ENCODE assay signal across 8 cellular contexts in the genomic region with DNA sequence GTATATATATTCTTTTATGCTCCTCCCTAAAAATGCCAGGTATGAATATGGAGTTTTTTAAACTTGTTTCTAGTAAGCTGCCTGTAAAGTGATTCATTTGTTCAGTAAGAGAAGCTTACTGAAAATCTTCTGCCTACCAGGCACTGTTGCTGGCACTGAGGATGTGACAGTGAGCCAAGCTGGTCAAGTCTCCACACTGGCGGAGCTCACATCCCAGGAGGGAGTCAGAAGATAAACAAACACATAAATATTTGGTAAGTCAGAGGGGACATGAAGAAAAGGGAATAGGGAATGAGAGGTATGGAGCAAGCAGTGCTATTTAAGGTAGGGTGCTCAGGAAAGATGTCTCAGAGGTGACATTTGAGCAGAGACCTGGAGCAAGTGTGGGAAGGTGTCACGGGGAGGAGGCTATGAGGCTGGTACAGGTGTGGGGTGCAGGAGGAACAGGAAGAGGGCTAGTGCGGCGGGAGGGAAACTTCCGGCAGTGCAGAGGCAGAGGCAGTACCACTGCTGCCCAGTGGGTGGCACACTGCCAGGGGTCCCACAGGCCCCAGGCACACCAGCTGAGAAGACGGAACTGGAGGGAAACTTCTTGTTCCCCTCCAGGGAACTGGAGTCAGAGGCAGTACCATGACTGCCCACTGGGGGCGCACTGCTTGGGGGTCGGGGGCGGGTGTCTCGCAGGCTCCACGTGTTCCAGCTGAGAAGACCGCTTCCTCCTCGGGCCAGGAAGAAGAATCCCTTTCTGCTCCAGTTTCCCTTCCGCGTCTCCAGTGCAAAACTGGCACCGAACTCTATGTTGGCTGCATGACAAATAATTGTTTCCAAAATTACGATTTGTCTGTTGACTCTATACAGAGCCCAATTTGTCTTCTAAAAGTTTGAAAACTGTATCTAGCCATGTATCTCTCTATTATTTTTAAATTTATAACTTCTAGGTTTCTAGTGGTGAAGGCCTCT.
A peak's percentile ranks its signal among the peaks of the same experiment; 100 is the strongest.
DNase-seq lines count a peak whose midpoint lies in the region; ATAC-seq and TF ChIP-seq lines count a peak whose summit lies in the region.

No MANE protein-coding gene starts in this region.

- 54 to 63% methylated on average over 17 of the region's 17 CpGs for WGBS in lung, 2 donors

- H3K9me3 ChIP-seq in lung (ENCODE audit: control insufficient read depth in 2 of 2, insufficient read depth in 1 of 2, low read length in 1 of 2): no peaks in the 10 kb centered on the region

- no peaks in the 10 kb centered on the region for H3K36me3 ChIP-seq in lung (ENCODE audit: control insufficient read depth in 2 of 2, insufficient read depth in 2 of 2, low read length in 2 of 2)

- no peaks in the 10 kb centered on the region for H3K27me3 ChIP-seq in lung (ENCODE audit: control insufficient read depth, insufficient read depth)

- ATAC-seq in HG03175 (IDR thresholded peaks at IDR 0.05; ENCODE audit: unreplicated experiment): peak; percentile 85
- ATAC-seq in lung (ENCODE audit: insufficient read depth, low FRiP score): peak; percentile 41
- ATAC-seq in stimulated activated memory B cell treated with anti-CD40 and anti-IgM and Interleukin-4, amounts not matched to agents 10 μg/mL and 1 μg/mL and 100 μg/mL, for 72 hours: no peak

- TF ChIP-seq CTCF in GM12873 (IDR thresholded peaks at IDR 0.05; ENCODE audit: insufficient read depth, low read depth, low read length, missing control alignments): peak; percentile 84
- no peak for TF ChIP-seq CTCF in lung (IDR thresholded peaks at IDR 0.05; ENCODE audit: control extremely low read depth, extremely low read depth)

- no peaks in the 10 kb centered on the region for H3K27me3 Mint-ChIP-seq in stimulated activated memory B cell treated with anti-CD40 and anti-IgM and Interleukin-4, amounts not matched to agents 10 μg/mL and 1 μg/mL and 100 μg/mL, for 72 hours

- no peak overlapping the region for H3K4me3 Mint-ChIP-seq in stimulated activated memory B cell treated with anti-CD40 and anti-IgM and Interleukin-4, amounts not matched to agents 10 μg/mL and 1 μg/mL and 100 μg/mL, for 72 hours

- peaks cover 6% of the 10 kb centered on the region for H3K4me1 Mint-ChIP-seq in stimulated activated memory B cell treated with anti-CD40 and anti-IgM and Interleukin-4, amounts not matched to agents 10 μg/mL and 1 μg/mL and 100 μg/mL, for 72 hours

- H3K4me1 ChIP-seq in lung (ENCODE audit: control insufficient read depth in 2 of 2, insufficient read depth in 2 of 2, low read length in 2 of 2): peaks cover 0 to 1% of the 10 kb centered on the region in 2 donors

- DNase-seq in 8988T: peak; percentile 45
- peak; percentile 21 to 25 for DNase-seq in activated CD4-positive, alpha-beta T cell treated with anti-CD3 and anti-CD28 coated beads, Interleukin-2, amount 50 U/mL, for 48 hours
- no peak for DNase-seq in lung (ENCODE audit: low spot score)
- DNase-seq in ureter (ENCODE audit: low spot score): no peak
- DNase-seq in NCI-H146 (lab: John Stamatoyannopoulos, UW): no peak

- peaks cover 5% of the 10 kb centered on the region for H3K9me3 Mint-ChIP-seq in stimulated activated memory B cell treated with anti-CD40 and anti-IgM and Interleukin-4, amounts not matched to agents 10 μg/mL and 1 μg/mL and 100 μg/mL, for 72 hours

- no peak overlapping the region for H3K27ac Mint-ChIP-seq in stimulated activated memory B cell treated with anti-CD40 and anti-IgM and Interleukin-4, amounts not matched to agents 10 μg/mL and 1 μg/mL and 100 μg/mL, for 72 hours

- H3K36me3 Mint-ChIP-seq in stimulated activated memory B cell treated with anti-CD40 and anti-IgM and Interleukin-4, amounts not matched to agents 10 μg/mL and 1 μg/mL and 100 μg/mL, for 72 hours: no peaks in the 10 kb centered on the region

- no peak overlapping the region for H3K4me3 ChIP-seq in lung

- H3K27ac ChIP-seq in lung (ENCODE audit: low read depth in 1 of 2, low read length in 1 of 2): no peak overlapping the region

Comparison
In these comparisons a context has a peak if more than half of its experiments do, and no peak if none do; other contexts are left out.
1. DNase-seq: peak in 8988T (single experiment) and activated CD4-positive, alpha-beta T cell treated with anti-CD3 and anti-CD28 coated beads, Interleukin-2, amount 50 U/mL, for 48 hours (2 of 2); none in lung (single experiment), ureter (single experiment) and NCI-H146 (single experiment).